8 cellular contexts compared by ENCODE assay signal in the genomic region with DNA sequence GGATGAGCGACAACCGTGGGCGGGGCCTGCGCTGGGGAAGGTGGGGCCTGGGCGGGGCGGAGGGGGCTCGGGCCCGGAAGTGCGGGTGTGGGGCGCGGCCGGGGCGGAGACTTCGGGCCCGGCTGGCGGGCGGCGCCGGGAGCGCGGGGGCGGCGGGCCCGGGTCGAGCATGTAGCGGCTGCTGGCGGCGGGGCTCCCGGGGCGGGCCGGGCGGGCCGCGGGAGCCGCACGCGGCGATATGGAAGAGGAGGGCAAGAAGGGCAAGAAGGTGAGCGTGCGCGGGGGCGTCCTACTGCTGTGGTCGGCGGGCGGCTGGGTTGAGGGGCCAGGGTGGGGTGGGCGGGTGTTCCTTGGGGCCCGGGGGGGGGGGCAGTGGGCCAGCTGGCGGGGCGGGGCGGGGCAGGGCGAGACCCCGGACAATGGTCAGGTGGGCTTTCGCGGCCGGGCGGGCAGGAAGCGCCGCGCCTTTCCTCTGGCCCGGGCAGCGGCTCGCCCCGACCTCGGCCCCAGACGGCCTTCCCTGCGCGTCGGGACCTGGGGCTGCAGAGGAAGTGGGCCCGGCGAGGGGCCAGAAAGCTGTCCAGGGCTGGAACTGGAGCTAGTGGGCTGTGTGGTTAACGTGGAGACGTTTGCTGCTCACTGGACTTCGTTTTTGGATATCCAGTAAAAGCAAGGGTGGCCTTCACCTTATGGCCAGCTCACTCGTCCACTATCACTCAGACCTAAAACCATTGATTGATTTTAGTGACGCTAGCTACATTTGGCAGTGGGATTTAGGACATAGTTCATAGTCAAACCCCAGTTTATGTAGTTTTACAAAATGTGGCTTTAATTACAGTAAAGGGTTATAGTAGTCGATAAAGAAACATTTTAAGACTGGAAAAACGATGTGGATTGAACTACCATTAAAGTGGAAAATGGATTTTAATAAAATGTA. TPM values are rescaled to one million over a fixed set of nuclear protein-coding genes. Genes with fewer than 3 reads are reported as not detected.
DNase-seq lines count a peak whose midpoint lies in the region; ATAC-seq, FAIRE-seq and TF ChIP-seq lines count a peak whose summit lies in the region.

A gene (plus strand): TSS at position 106 of the 937 bp plus-strand sequence. CDS start 133 bp downstream, at position 239.

- DNase-seq in activated naive CD4-positive, alpha-beta T cell treated with anti-CD3 and anti-CD28 coated beads for 36 hours, result no peak
- DNase-seq in activated naive CD4-positive, alpha-beta T cell (lab: John Stamatoyannopoulos, UW), result no peak
- DNase-seq in HTR-8/SVneo (ENCODE audit: insufficient read length, low spot score) (peak; percentile 56), fibroblast of the aortic adventitia (ENCODE audit: low read depth) (peak; percentile 57), GOT3 (lab: John Stamatoyannopoulos, UW) (no peak)
- no peak for DNase-seq in natural killer cell treated with Interleukin-12 subunit alpha and Interleukin-12 subunit beta and Interleukin-15 and Interleukin-18, amount 100 ng/mL, for 72 hours (ENCODE audit: low spot score)

- H3K27ac Mint-ChIP-seq in activated naive CD4-positive, alpha-beta T cell treated with anti-CD3 and anti-CD28 coated beads for 36 hours, result peak within 1 kb of the TSS; percentile 96
- peak within 1 kb of the TSS; percentile 73 to 76 for H3K27ac Mint-ChIP-seq in natural killer cell treated with Interleukin-12 subunit alpha and Interleukin-12 subunit beta and Interleukin-15 and Interleukin-18, amount 100 ng/mL, for 72 hours

- H3K36me3 Mint-ChIP-seq in activated naive CD4-positive, alpha-beta T cell treated with anti-CD3 and anti-CD28 coated beads for 36 hours (ENCODE audit: low read depth), result peaks cover 19% of the 10 kb centered on the region
- H3K36me3 Mint-ChIP-seq in natural killer cell treated with Interleukin-12 subunit alpha and Interleukin-12 subunit beta and Interleukin-15 and Interleukin-18, amount 100 ng/mL, for 72 hours, result peaks cover 7% of the 10 kb centered on the region

- H3K4me1 Mint-ChIP-seq in activated naive CD4-positive, alpha-beta T cell treated with anti-CD3 and anti-CD28 coated beads for 36 hours (ENCODE audit: low read depth), result peaks cover 50% of the 10 kb centered on the region
- H3K4me1 Mint-ChIP-seq in natural killer cell treated with Interleukin-12 subunit alpha and Interleukin-12 subunit beta and Interleukin-15 and Interleukin-18, amount 100 ng/mL, for 72 hours (ENCODE audit: low read depth in 2 of 2), result peaks cover 29 to 31% of the 10 kb centered on the region in 2 donors

- FAIRE-seq in HTR-8/SVneo (lab: Jason Lieb, UNC), result no peak

- no peaks in the 10 kb centered on the region for H3K9me3 Mint-ChIP-seq in activated naive CD4-positive, alpha-beta T cell treated with anti-CD3 and anti-CD28 coated beads for 36 hours
- H3K9me3 Mint-ChIP-seq in natural killer cell treated with Interleukin-12 subunit alpha and Interleukin-12 subunit beta and Interleukin-15 and Interleukin-18, amount 100 ng/mL, for 72 hours, result no peaks in the 10 kb centered on the region

- H3K4me3 ChIP-seq in WI38 (ENCODE audit: low read depth, low read length) (peak within 1 kb of the TSS; percentile 87), fibroblast of the aortic adventitia (ENCODE audit: low read depth, low read length) (peak within 1 kb of the TSS; percentile 72)

- CTCF ChIA-PET in activated naive CD4-positive, alpha-beta T cell treated with anti-CD3 and anti-CD28 coated beads for 36 hours (lab: Charles Lee), result interaction anchor here (0.6 to 3.1 kb wide), 13 partner anchors 9 to 142 kb away, joined by 3 to 22 read pairs (median 4); no protein-coding TSS in a partner anchor

- no peaks in the 10 kb centered on the region for H3K27me3 Mint-ChIP-seq in activated naive CD4-positive, alpha-beta T cell treated with anti-CD3 and anti-CD28 coated beads for 36 hours (ENCODE audit: low read depth)
- H3K27me3 Mint-ChIP-seq in natural killer cell treated with Interleukin-12 subunit alpha and Interleukin-12 subunit beta and Interleukin-15 and Interleukin-18, amount 100 ng/mL, for 72 hours, result no peaks in the 10 kb centered on the region

- H3K4me3 Mint-ChIP-seq in activated naive CD4-positive, alpha-beta T cell treated with anti-CD3 and anti-CD28 coated beads for 36 hours, result peak within 1 kb of the TSS; percentile 88
- peak within 1 kb of the TSS; percentile 92 for H3K4me3 Mint-ChIP-seq in natural killer cell treated with Interleukin-12 subunit alpha and Interleukin-12 subunit beta and Interleukin-15 and Interleukin-18, amount 100 ng/mL, for 72 hours

- TF ChIP-seq CTCF in WI38 (IDR thresholded peaks at IDR 0.05; ENCODE audit: low read depth, low read length) (no peak), fibroblast of the aortic adventitia (IDR thresholded peaks at IDR 0.05; ENCODE audit: insufficient read depth, low read length) (no peak)

- ATAC-seq in natural killer cell treated with Interleukin-12 subunit alpha and Interleukin-12 subunit beta and Interleukin-15 and Interleukin-18, amount 100 ng/mL, for 72 hours, result peak; percentile 0 to 34
- no peak for ATAC-seq in HG02610 (IDR thresholded peaks at IDR 0.05; ENCODE audit: unreplicated experiment)

- intact Hi-C loops in activated naive CD4-positive, alpha-beta T cell treated with anti-CD3 and anti-CD28 coated beads for 36 hours (cut with micrococcal nuclease), result loop anchor here (1.0 kb wide), 7 partner anchors 21 to 394 kb away; a partner anchor contains a TSS

RNA-seq across cellular contexts. Expression of the gene that starts here (rescaled TPM):
- total RNA-seq in activated naive CD4-positive, alpha-beta T cell treated with anti-CD3 and anti-CD28 coated beads for 36 hours, result 10 to 100 TPM; 87.9 to 88.3 TPM
- total RNA-seq in fibroblast of the aortic adventitia (ENCODE audit: low replicate concordance), result 20.0 and 42.9 TPM in 2 replicates
- total RNA-seq in natural killer cell treated with Interleukin-12 subunit alpha and Interleukin-12 subunit beta and Interleukin-15 and Interleukin-18, amount 100 ng/mL, for 72 hours, result 10 to 100 TPM; 59.2 to 68.4 TPM

Comparison
In these comparisons a context has a peak if more than half of its experiments do, and no peak if none do; other contexts are left out.
1. DNase-seq: peak in HTR-8/SVneo (single experiment) and fibroblast of the aortic adventitia (single experiment); none in activated naive CD4-positive, alpha-beta T cell treated with anti-CD3 and anti-CD28 coated beads for 36 hours (single experiment), activated naive CD4-positive, alpha-beta T cell (0 of 4), natural killer cell treated with Interleukin-12 subunit alpha and Interleukin-12 subunit beta and Interleukin-15 and Interleukin-18, amount 100 ng/mL, for 72 hours (single experiment) and GOT3 (single experiment).